Comparison of ENCODE assay signal across 11 cellular contexts in genomic region chr1:8020032-8020431, GRCh38. TPM values are rescaled to one million over a fixed set of nuclear protein-coding genes. Genes with fewer than 3 reads are reported as not detected.
DNase-seq lines count a peak whose midpoint lies in the region; ATAC-seq, FAIRE-seq and TF ChIP-seq lines count a peak whose summit lies in the region.
"Had no signal": no experiment of that assay in that cellular context is flagged by ENCODE, and none has a peak within 500 bp of the region (broad histone marks: within the 10 kb centered on the region; RNA-seq: fewer than 3 reads in every experiment).

No MANE protein-coding gene starts in this region.

- H3K27me3 ChIP-seq in MG63 (no peaks in the 10 kb centered on the region), lung (ENCODE audit: control insufficient read depth, insufficient read depth) (no peaks in the 10 kb centered on the region)
- H3K27me3 ChIP-seq: testis had no signal

- H3K4me1 ChIP-seq in lung (ENCODE audit: control insufficient read depth in 2 of 2, insufficient read depth in 2 of 2, low read length in 2 of 2) = peaks cover 3 to 31% of the 10 kb centered on the region in 2 donors

- POLR2A ChIA-PET in MCF 10A (lab: Yijun Ruan, JAX) = interaction anchor here (0.6 to 8.5 kb wide), 17 partner anchors 8 to 298 kb away, joined by 3 to 206 read pairs (median 5); partner anchors contain the start of genes PARK7 and SLC45A1

- no peak overlapping the region for H3K4me3 ChIP-seq in MG63
- no peak overlapping the region for H3K4me3 ChIP-seq in lung
- H3K4me3 ChIP-seq: testis had no signal

- peaks cover 97% of the 10 kb centered on the region for H3K36me3 Mint-ChIP-seq in MCF 10A (ENCODE audit: insufficient read depth, unreplicated experiment)

- peak overlapping the region; percentile 88 for H3K4me3 Mint-ChIP-seq in MCF 10A (ENCODE audit: unreplicated experiment)

- FAIRE-seq in frontal cortex (lab: Jason Lieb, UNC) = no peak

- intact Hi-C loops in MCF 10A (cut with micrococcal nuclease) = no loop called here

- no peak overlapping the region for H3K27ac ChIP-seq in lung (ENCODE audit: low read depth in 1 of 2, low read length in 1 of 2)
- H3K27ac ChIP-seq: neutrophil, testis had no signal

- H3K27ac Mint-ChIP-seq in MCF 10A (ENCODE audit: low read depth, unreplicated experiment) = peak overlapping the region; percentile 93

- peak; percentile 74 for DNase-seq in A172 (ENCODE audit: low spot score)
- peak; percentile 37 for DNase-seq in MG63
- peak; percentile 74 for DNase-seq in MCF 10A (ENCODE audit: unreplicated experiment)
- no peak for DNase-seq in lung (ENCODE audit: low spot score)
- DNase-seq in GM19240 (ENCODE audit: insufficient read length, low spot score) = no peak
- no peak for DNase-seq in NCI-H446 treated with DMSO at 0.1 percent for 48 hours (lab: John Stamatoyannopoulos, UW)
- no peak for DNase-seq in frontal cortex (ENCODE audit: low spot score in 2 of 2)
- no peak for DNase-seq in NCI-H82 treated with DMSO at 0.1 percent for 48 hours (lab: John Stamatoyannopoulos, UW; ENCODE audit: unreplicated experiment)
- DNase-seq: caudate nucleus, testis had no signal

- H3K9me3 ChIP-seq in MG63 (no peaks in the 10 kb centered on the region), lung (ENCODE audit: control insufficient read depth in 2 of 2, insufficient read depth in 1 of 2, low read length in 1 of 2) (no peaks in the 10 kb centered on the region)
- H3K9me3 ChIP-seq: neutrophil, testis had no signal

- BruUV-seq in MCF 10A (replicated peaks; lab: Mats Ljungman, UMichigan) = no TSS peak

- peaks cover 79% of the 10 kb centered on the region for H3K36me3 ChIP-seq in MG63
- no peaks in the 10 kb centered on the region for H3K36me3 ChIP-seq in lung (ENCODE audit: control insufficient read depth in 2 of 2, insufficient read depth in 2 of 2, low read length in 2 of 2)
- H3K36me3 ChIP-seq: neutrophil had no signal

- TF ChIP-seq CTCF in MCF 10A (IDR thresholded peaks at IDR 0.05; ENCODE audit: unreplicated experiment) (no peak), lung (IDR thresholded peaks at IDR 0.05; ENCODE audit: control extremely low read depth, extremely low read depth) (no peak)

- CTCF ChIA-PET in MCF 10A (lab: Yijun Ruan, JAX) = interaction anchor here (0.8 to 1.2 kb wide), 2 partner anchors 58 to 164 kb away, joined by 3 read pairs; no protein-coding TSS in a partner anchor

- H3K9me3 Mint-ChIP-seq in MCF 10A (ENCODE audit: unreplicated experiment) = no peaks in the 10 kb centered on the region

- H3K27me3 Mint-ChIP-seq in MCF 10A (ENCODE audit: insufficient read depth, unreplicated experiment) = no peaks in the 10 kb centered on the region

- peak; percentile 46 for ATAC-seq in lung (ENCODE audit: insufficient read depth, low FRiP score)

- peaks cover 64% of the 10 kb centered on the region for H3K4me1 Mint-ChIP-seq in MCF 10A (ENCODE audit: insufficient read depth, unreplicated experiment)

RNA-seq across cellular contexts. Expression of gene ERRFI1, which starts 6.1 kb away (rescaled TPM):
- total RNA-seq in A172 (2014; rRNA removed; shearing (Covaris generic)) = 92.1 and 100 TPM in 2 replicates
- total RNA-seq in MG63 (2014; rRNA removed; shearing (Covaris generic); ENCODE audit: low replicate concordance) = 66.9 and 104 TPM in 2 replicates
- total RNA-seq in MCF 10A (2022) (86.4 and 111 TPM in 2 replicates), lung (10 to 100 TPM; 52.6 to 89.2 TPM), frontal cortex (20.4 TPM)
- polyA plus RNA-seq in lung = 10 to 100 TPM; 26.5 to 70.3 TPM

RNA-seq across cellular contexts. Expression of gene PARK7, which starts 58.5 kb away (rescaled TPM):
- 242 and 359 TPM in 2 replicates for total RNA-seq in A172 (2014; rRNA removed; shearing (Covaris generic))
- 398 and 501 TPM in 2 replicates for total RNA-seq in MG63 (2014; rRNA removed; shearing (Covaris generic); ENCODE audit: low replicate concordance)
- total RNA-seq in MCF 10A (2022) = 419 and 450 TPM in 2 replicates
- 100 to 1,000 TPM; 140 to 247 TPM for total RNA-seq in lung
- polyA plus RNA-seq in lung = 100 to 1,000 TPM; 287 to 392 TPM
- 160 TPM for total RNA-seq in frontal cortex

Comparison
In these comparisons a context has a peak if more than half of its experiments do, and no peak if none do; other contexts are left out.
1. DNase-seq: peak in A172 (single experiment), MG63 (single experiment) and MCF 10A (single experiment); none in lung (single experiment), GM19240 (single experiment), NCI-H446 treated with DMSO at 0.1 percent for 48 hours (single experiment), frontal cortex (0 of 2) and NCI-H82 treated with DMSO at 0.1 percent for 48 hours (single experiment).